Comparison of ENCODE assay signal across 8 cellular contexts in the genomic region with DNA sequence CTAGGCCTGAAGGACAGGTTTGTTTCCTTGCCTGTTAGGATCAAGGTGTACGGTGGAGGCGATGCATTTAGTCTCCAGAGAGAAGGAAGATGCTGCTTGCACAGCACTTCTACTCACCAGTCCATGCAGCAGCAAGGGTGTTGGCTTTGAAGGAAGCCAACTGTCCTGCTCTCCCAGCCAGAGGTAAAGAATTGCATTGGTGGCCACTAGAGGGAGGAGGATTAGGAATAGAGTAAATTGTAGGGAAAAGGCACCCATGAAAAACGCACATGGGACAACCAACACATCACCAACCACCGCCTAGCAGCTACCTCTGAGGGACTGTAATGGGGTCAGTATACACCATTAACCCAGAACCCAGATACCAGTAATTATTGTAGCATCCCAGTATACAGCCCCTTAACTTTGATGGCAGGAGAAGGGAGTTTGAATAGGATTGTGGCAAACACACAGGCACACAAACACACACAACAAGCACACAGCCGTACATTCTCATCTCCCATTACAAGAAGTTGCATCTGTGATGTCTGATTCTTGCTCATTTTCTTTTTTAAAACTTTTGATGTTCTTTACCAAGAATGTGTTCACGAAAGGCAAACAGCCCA.
DNase-seq lines count a peak whose midpoint lies in the region; ATAC-seq and TF ChIP-seq lines count a peak whose summit lies in the region.

No MANE protein-coding gene starts in this region.

- ATAC-seq in HG03460 (IDR thresholded peaks at IDR 0.05; ENCODE audit: unreplicated experiment) (no peak), HG02970 (IDR thresholded peaks at IDR 0.05; ENCODE audit: low FRiP score, unreplicated experiment) (no peak), HG03280 (IDR thresholded peaks at IDR 0.05; ENCODE audit: unreplicated experiment) (no peak)

- H3K4me3 ChIP-seq in brain microvascular endothelial cell (ENCODE audit: low read depth, low read length), result no peak overlapping the region

- DNase-seq in DMS114 treated with DMSO at 0.1 percent for 48 hours (lab: John Stamatoyannopoulos, UW; ENCODE audit: unreplicated experiment), result peak; percentile 22
- peak; percentile 57 for DNase-seq in LHCN-M2 (ENCODE audit: low read depth)
- peak; percentile 48 for DNase-seq in brain microvascular endothelial cell
- DNase-seq in medulla oblongata (ENCODE audit: extremely low spot score), result peak; percentile 16
- no peak for DNase-seq in 8988T

- in situ Hi-C loops in brain microvascular endothelial cell (cut with HindIII; ENCODE audit: low pct_ligation_motif_present, low sequenced_read_pairs), result no loop called here

- TF ChIP-seq CTCF in brain microvascular endothelial cell (IDR thresholded peaks at IDR 0.05; ENCODE audit: low read depth, low read length, missing control alignments), result peak; percentile 77

- no peak overlapping the region for H3K27ac ChIP-seq in brain microvascular endothelial cell

- H3K27me3 ChIP-seq in brain microvascular endothelial cell (replicated peaks), result no peaks in the 10 kb centered on the region

- H3K36me3 ChIP-seq in brain microvascular endothelial cell (replicated peaks), result peaks cover 18% of the 10 kb centered on the region
